31 cellular contexts compared by ENCODE assay signal in the genomic region with DNA sequence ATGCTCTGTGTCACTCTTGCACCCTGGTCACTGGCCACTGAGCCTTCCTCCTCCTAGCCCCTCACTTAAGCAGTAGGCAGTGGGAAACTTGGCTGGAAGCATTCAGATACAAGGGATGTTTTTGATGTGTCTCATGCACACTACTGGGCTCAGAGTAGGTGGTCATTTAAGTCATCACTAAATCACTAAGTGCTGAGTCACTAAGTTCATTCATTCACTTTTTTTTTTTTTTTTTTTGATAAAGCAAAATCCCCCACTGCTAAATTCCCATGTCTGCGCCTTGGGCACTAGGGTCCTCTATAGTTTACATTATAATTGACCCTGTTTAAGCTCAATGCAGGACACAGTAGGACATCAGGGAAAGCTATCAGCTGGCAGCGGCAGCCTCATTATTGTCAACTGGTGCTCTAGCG.
DNase-seq lines count a peak whose midpoint lies in the region; ATAC-seq and TF ChIP-seq lines count a peak whose summit lies in the region.
"Had no signal": no experiment of that assay in that cellular context is flagged by ENCODE, and none has a peak within 500 bp of the region (broad histone marks: within the 10 kb centered on the region; RNA-seq: fewer than 3 reads in every experiment).

No MANE protein-coding gene starts in this region.

- no peak overlapping the region for H3K56ac ChIP-seq in mesendoderm (ENCODE audit: low read length)

- H3K36me3 ChIP-seq in PC-3 (ENCODE audit: low read depth, low read length) (no peaks in the 10 kb centered on the region), mesendoderm (ENCODE audit: control insufficient read depth, insufficient read depth, low read length) (no peaks in the 10 kb centered on the region), SJCRH30 (no peaks in the 10 kb centered on the region)
- H3K36me3 ChIP-seq: heart right ventricle, tibial artery had no signal

- CTCF ChIA-PET in PC-3 (lab: Charles Lee), result no interaction called here

- BruUV-seq in PC-3 (replicated peaks; lab: Mats Ljungman, UMichigan), result no TSS peak

- H3K23ac ChIP-seq in mesendoderm (ENCODE audit: low read length), result no peak overlapping the region

- no peak overlapping the region for H2AK5ac ChIP-seq in mesendoderm (ENCODE audit: low read length)

- H3K79me1 ChIP-seq in mesendoderm (ENCODE audit: low read length), result no peaks in the 10 kb centered on the region

- no peak overlapping the region for H2BK5ac ChIP-seq in mesendoderm (ENCODE audit: low read length)

- no peak overlapping the region for H4K5ac ChIP-seq in mesendoderm (ENCODE audit: low read length)

- no peaks in the 10 kb centered on the region for H3K9me2 ChIP-seq in PC-3 (replicated peaks; ENCODE audit: low read length)

- H3K27me3 ChIP-seq in PC-3 (ENCODE audit: low read length), result no peaks in the 10 kb centered on the region
- no peaks in the 10 kb centered on the region for H3K27me3 ChIP-seq in mesendoderm (ENCODE audit: insufficient read depth, low read length, poor library complexity)
- no peaks in the 10 kb centered on the region for H3K27me3 ChIP-seq in SJCRH30
- H3K27me3 ChIP-seq: foreskin keratinocyte, tibial artery had no signal

- no peak overlapping the region for H3K4me3 ChIP-seq in PC-3 (ENCODE audit: low read length)
- H3K4me3 ChIP-seq in fibroblast of mammary gland (ENCODE audit: control insufficient read depth, low read depth, low read length), result no peak overlapping the region
- H3K4me3 ChIP-seq in mesendoderm (ENCODE audit: low read length), result no peak overlapping the region
- no peak overlapping the region for H3K4me3 ChIP-seq in SJCRH30
- H3K4me3 ChIP-seq: A549, heart right ventricle, mucosa of descending colon, smooth muscle cell, tibial artery had no signal

- H3K4ac ChIP-seq in mesendoderm (ENCODE audit: low read depth, low read length), result no peak overlapping the region

- no peak overlapping the region for H2BK120ac ChIP-seq in mesendoderm (ENCODE audit: low read depth, low read length)

- POLR2A ChIA-PET in PC-3 (lab: Charles Lee; ENCODE audit: unreplicated experiment), result no interaction called here

- no peak overlapping the region for H2AFZ ChIP-seq in PC-3 (ENCODE audit: low read length)
- H2AFZ ChIP-seq: parathyroid adenoma had no signal

- H3K4me2 ChIP-seq in PC-3 (ENCODE audit: low read length), result no peak overlapping the region
- H3K4me2 ChIP-seq in mesendoderm (ENCODE audit: low read length), result no peak overlapping the region
- H3K4me2 ChIP-seq: A549, smooth muscle cell had no signal

- H3K4me1 ChIP-seq in PC-3 (ENCODE audit: insufficient read depth, low read length) (no peaks in the 10 kb centered on the region), mesendoderm (ENCODE audit: control insufficient read depth, low read depth, low read length) (no peaks in the 10 kb centered on the region), SJCRH30 (no peaks in the 10 kb centered on the region)
- H3K4me1 ChIP-seq: A549, foreskin keratinocyte, heart right ventricle, parathyroid adenoma, tibial artery had no signal

- peak; percentile 71 for DNase-seq in ELF-1 (ENCODE audit: low read depth, low spot score)
- peak; percentile 3 for DNase-seq in PC-3
- peak; percentile 18 for DNase-seq in fibroblast of mammary gland (ENCODE audit: low read depth)
- DNase-seq in mesendoderm, result peak; percentile 23
- no peak for DNase-seq in NCI-H1930 (lab: John Stamatoyannopoulos, UW)
- DNase-seq in DMS53 (lab: John Stamatoyannopoulos, UW), result no peak
- no peak for DNase-seq in SJCRH30
- DNase-seq: activated CD4-positive, alpha-beta T cell treated with anti-CD3 and anti-CD28 coated beads, Interleukin-2, amount 50 U/mL, for 48 hours; activated CD8-positive, alpha-beta memory T cell treated with anti-CD3 and anti-CD28 coated beads, Interleukin-2, amount 50 U/mL, for 48 hours; activated naive CD4-positive, alpha-beta T cell treated with anti-CD3 and anti-CD28 coated beads, Interleukin-2, amount 50 U/mL, for 16 hours; anterior cingulate cortex; caudate nucleus; CD8-positive, alpha-beta T cell; cortex of kidney; effector memory CD8-positive, alpha-beta T cell; foreskin keratinocyte; heart right ventricle; mucosa of descending colon; NCI-H1092; NCI-H1694 treated with DMSO at 0.1 percent for 48 hours; NCI-H524 treated with DMSO at 0.1 percent for 48 hours; SIG-M5; stimulated activated CD4-positive, alpha-beta T cell treated with anti-CD3 and anti-CD28 coated beads, Interleukin-2, amount 100 ng/mL, for 24 hours; SW 1271; tibial artery had no signal

- ATAC-seq in PC-3, result no peak
- no peak for ATAC-seq in HG03108 (IDR thresholded peaks at IDR 0.05; ENCODE audit: unreplicated experiment)
- ATAC-seq: A549; CD8-positive, alpha-beta T cell; effector memory CD8-positive, alpha-beta T cell; esophagus mucosa; foreskin keratinocyte; heart right ventricle; mucosa of descending colon; natural killer cell treated with Interleukin-12 subunit alpha and Interleukin-12 subunit beta and Interleukin-15 and Interleukin-18, amount 100 ng/mL, for 72 hours had no signal

- intact Hi-C loops in PC-3 (cut with micrococcal nuclease), result no loop called here

- H2BK15ac ChIP-seq in mesendoderm (replicated peaks; ENCODE audit: low read depth), result no peak overlapping the region

- H4K20me1 ChIP-seq in PC-3 (ENCODE audit: low read length), result no peaks in the 10 kb centered on the region

- TF ChIP-seq CTCF in PC-3 (conservative IDR thresholded peaks at IDR 0.05; ENCODE audit: low read depth, low read length) (no peak), fibroblast of mammary gland (conservative IDR thresholded peaks at IDR 0.05; ENCODE audit: control insufficient read depth, insufficient read depth, low read depth, low read length) (no peak)

- H3K79me2 ChIP-seq in PC-3 (ENCODE audit: low read length), result no peaks in the 10 kb centered on the region
- no peaks in the 10 kb centered on the region for H3K79me2 ChIP-seq in mesendoderm (ENCODE audit: control insufficient read depth, insufficient read depth, low read length)
- H3K79me2 ChIP-seq: parathyroid adenoma had no signal

- H3K9me3 ChIP-seq in PC-3 (ENCODE audit: low read length), result no peaks in the 10 kb centered on the region
- no peaks in the 10 kb centered on the region for H3K9me3 ChIP-seq in SJCRH30 (replicated peaks)
- H3K9me3 ChIP-seq: A549, heart right ventricle, mucosa of descending colon, tibial artery had no signal

- H3K27ac ChIP-seq in PC-3 (ENCODE audit: low read length), result no peak overlapping the region
- no peak overlapping the region for H3K27ac ChIP-seq in mesendoderm (ENCODE audit: low read depth, low read length)
- no peak overlapping the region for H3K27ac ChIP-seq in SJCRH30
- H3K27ac ChIP-seq: A549, foreskin keratinocyte, heart right ventricle, parathyroid adenoma, tibial artery had no signal

- H3K18ac ChIP-seq in mesendoderm (ENCODE audit: low read length), result no peak overlapping the region

- WGBS in mesendoderm (ENCODE audit: extremely low coverage, insufficient coverage, low lambda C conversion rate), result no CpG with 5 or more reads among the region's 3 CpGs

- H4K8ac ChIP-seq in mesendoderm (ENCODE audit: low read depth, low read length), result no peak overlapping the region

- H3K9ac ChIP-seq in PC-3 (ENCODE audit: low read length) (no peak overlapping the region), mesendoderm (ENCODE audit: low read length) (no peak overlapping the region)
- H3K9ac ChIP-seq: parathyroid adenoma had no signal

- H3F3A ChIP-seq in PC-3 (ENCODE audit: low read length, unreplicated experiment), result no peaks in the 10 kb centered on the region

Comparison
In these comparisons a context has a peak if more than half of its experiments do, and no peak if none do; other contexts are left out.
1. DNase-seq: peak in ELF-1 (single experiment), PC-3 (single experiment), fibroblast of mammary gland (single experiment) and mesendoderm (single experiment); none in NCI-H1930 (0 of 2), DMS53 (single experiment) and SJCRH30 (0 of 2).